Comparison of ENCODE assay signal across 2 cellular contexts in genomic region chr1:58013237-58013636, GRCh38.
TF ChIP-seq lines count a peak whose summit lies in the region.

No MANE protein-coding gene starts in this region.

TF ChIP-seq in HCT116, 20 proteins besides CTCF, POLR2A, EP300 and RAD21 (continued from another document):
- TF ChIP-seq POLR2AphosphoS5 (IDR thresholded peaks at IDR 0.05; ENCODE audit: low read depth, low read length) (no peak), ELF1 (IDR thresholded peaks at IDR 0.05; ENCODE audit: borderline replicate concordance, low read depth) (no peak), ZNF274 (IDR thresholded peaks at IDR 0.05; ENCODE audit: low read depth, low read length) (no peak), EZH2phosphoT487 (IDR thresholded peaks at IDR 0.05; ENCODE audit: borderline replicate concordance) (no peak), ZBTB33 (IDR thresholded peaks at IDR 0.05; ENCODE audit: extremely low read depth, insufficient replicate concordance, low read length) (no peak)

TF ChIP-seq in SK-N-SH treated with all-trans-retinoic acid at 6 μM for 48 hours, 23 proteins besides CTCF, POLR2A, EP300 and RAD21 (continued from another document):
- TF ChIP-seq PATZ1 (CRISPR knock-in tag; IDR thresholded peaks at IDR 0.05; ENCODE audit: borderline replicate concordance) = no peak
- TF ChIP-seq ZFP30 (CRISPR knock-in tag; IDR thresholded peaks at IDR 0.05) = no peak
